Comparison of ENCODE assay signal across 11 cellular contexts in genomic region chr21:45477176-45478114, GRCh38.
DNase-seq lines count a peak whose midpoint lies in the region; ATAC-seq and TF ChIP-seq lines count a peak whose summit lies in the region.
"Had no signal": no experiment of that assay in that cellular context is flagged by ENCODE, and none has a peak within 500 bp of the region (broad histone marks: within the 10 kb centered on the region; RNA-seq: fewer than 3 reads in every experiment).

No MANE protein-coding gene starts in this region.

- H3F3A ChIP-seq in DOHH2 (ENCODE audit: control insufficient read depth, insufficient read depth) = no peaks in the 10 kb centered on the region

- no peaks in the 10 kb centered on the region for H3K79me2 ChIP-seq in DOHH2 (ENCODE audit: control insufficient read depth, low read length)
- no peaks in the 10 kb centered on the region for H3K79me2 ChIP-seq in osteoblast (ENCODE audit: insufficient read depth, low read length)
- H3K79me2 ChIP-seq: parathyroid adenoma had no signal

- H3K4me1 ChIP-seq in DOHH2 (ENCODE audit: control insufficient read depth, low read length) = peaks cover 3% of the 10 kb centered on the region; the same call in 1 of the 2 replicates
- peaks cover 13 to 22% (median 20%) of the 10 kb centered on the region in 4 donors for H3K4me1 ChIP-seq in esophagus muscularis mucosa
- peaks cover 3% of the 10 kb centered on the region for H3K4me1 ChIP-seq in osteoblast (ENCODE audit: insufficient read depth, low read length)
- H3K4me1 ChIP-seq: parathyroid adenoma had no signal

- no peak overlapping the region for H2AFZ ChIP-seq in osteoblast (ENCODE audit: low read length)
- H2AFZ ChIP-seq: parathyroid adenoma had no signal

- intact Hi-C loops in esophagus muscularis mucosa (cut with DNase I) = no loop called here

- H3K4me3 ChIP-seq in DOHH2 (ENCODE audit: low read length) = no peak overlapping the region
- H3K4me3 ChIP-seq in WERI-Rb-1 (ENCODE audit: low read depth, low read length) = peak overlapping the region; percentile 37
- peak overlapping the region; percentile 4 to 36 (median 9) for H3K4me3 ChIP-seq in esophagus muscularis mucosa
- H3K4me3 ChIP-seq in osteoblast (ENCODE audit: insufficient read depth, low read length) = no peak overlapping the region
- H3K4me3 ChIP-seq in MG63 = no peak overlapping the region
- H3K4me3 ChIP-seq: hepatocyte had no signal

- TF ChIP-seq CTCF in DOHH2 (IDR thresholded peaks at IDR 0.05; ENCODE audit: low read depth, low read length, poor library complexity, severe bottlenecking) (no peak), WERI-Rb-1 (IDR thresholded peaks at IDR 0.05; ENCODE audit: low read depth, low read length) (no peak), esophagus muscularis mucosa (IDR thresholded peaks at IDR 0.05) (no peak), osteoblast (IDR thresholded peaks at IDR 0.05; ENCODE audit: extremely low read depth, low read depth, low read length) (no peak)

- TF ChIP-seq POLR2A in esophagus muscularis mucosa (IDR thresholded peaks at IDR 0.05; ENCODE audit: low read depth) = no peak

- DNase-seq in WERI-Rb-1 = no peak
- no peak for DNase-seq in esophagus muscularis mucosa (ENCODE audit: extremely low spot score)
- no peak for DNase-seq in osteoblast (ENCODE audit: insufficient read length, low spot score, missing footprints)
- DNase-seq in MG63 = no peak
- no peak for DNase-seq in anterior cingulate cortex (lab: John Stamatoyannopoulos, UW)
- no peak for DNase-seq in NCI-H446 treated with DMSO at 0.1 percent for 48 hours (lab: John Stamatoyannopoulos, UW)
- DNase-seq: NCI-H524 treated with DMSO at 0.1 percent for 48 hours had no signal

- no peaks in the 10 kb centered on the region for H3K36me3 ChIP-seq in DOHH2 (ENCODE audit: control insufficient read depth, low read length)
- no peaks in the 10 kb centered on the region for H3K36me3 ChIP-seq in WERI-Rb-1
- H3K36me3 ChIP-seq in esophagus muscularis mucosa = peaks cover 0 to 74% (median 62%) of the 10 kb centered on the region in 4 donors
- no peaks in the 10 kb centered on the region for H3K36me3 ChIP-seq in osteoblast (ENCODE audit: insufficient read depth, low read length)
- H3K36me3 ChIP-seq in MG63 = no peaks in the 10 kb centered on the region

- H4K20me1 ChIP-seq in DOHH2 (ENCODE audit: control insufficient read depth, insufficient read depth, low read depth, low read length) = no peaks in the 10 kb centered on the region
- no peaks in the 10 kb centered on the region for H4K20me1 ChIP-seq in osteoblast (ENCODE audit: insufficient read depth, low read length)

- H3K27me3 ChIP-seq in DOHH2 (ENCODE audit: control insufficient read depth, low read length) = no peaks in the 10 kb centered on the region
- no peaks in the 10 kb centered on the region for H3K27me3 ChIP-seq in WERI-Rb-1 (ENCODE audit: insufficient read depth, low read depth, severe bottlenecking)
- H3K27me3 ChIP-seq in esophagus muscularis mucosa = no peaks in the 10 kb centered on the region
- no peaks in the 10 kb centered on the region for H3K27me3 ChIP-seq in osteoblast (ENCODE audit: insufficient read depth, low read length)
- no peaks in the 10 kb centered on the region for H3K27me3 ChIP-seq in MG63
- H3K27me3 ChIP-seq: hepatocyte had no signal

- H3K4me2 ChIP-seq in DOHH2 (ENCODE audit: low read length) (peak overlapping the region; percentile 46; the same call in 1 of the 2 replicates), osteoblast (ENCODE audit: insufficient read depth, low read length) (peak overlapping the region; percentile 87)

- ATAC-seq in HG03196 (IDR thresholded peaks at IDR 0.05; ENCODE audit: unreplicated experiment) = no peak

- no peaks in the 10 kb centered on the region for H3K9me2 ChIP-seq in DOHH2 (replicated peaks; ENCODE audit: control insufficient read depth, low read length)

- H3K27ac ChIP-seq in DOHH2 (ENCODE audit: low read depth, low read length) = no peak overlapping the region
- peak overlapping the region; percentile 68 for H3K27ac ChIP-seq in WERI-Rb-1
- peak overlapping the region; percentile 14 to 56 (median 32) for H3K27ac ChIP-seq in esophagus muscularis mucosa (replicated peaks in 1 of 4)
- H3K27ac ChIP-seq in osteoblast (ENCODE audit: low read depth, low read length) = no peak overlapping the region
- H3K27ac ChIP-seq: hepatocyte, parathyroid adenoma had no signal

- TF ChIP-seq EP300 in esophagus muscularis mucosa (IDR thresholded peaks at IDR 0.05) = no peak

- peaks cover 20% of the 10 kb centered on the region for H3K9me3 ChIP-seq in DOHH2 (ENCODE audit: control insufficient read depth, insufficient read depth, low read length)
- no peaks in the 10 kb centered on the region for H3K9me3 ChIP-seq in WERI-Rb-1 (ENCODE audit: severe bottlenecking)
- no peaks in the 10 kb centered on the region for H3K9me3 ChIP-seq in esophagus muscularis mucosa
- no peaks in the 10 kb centered on the region for H3K9me3 ChIP-seq in osteoblast (ENCODE audit: low read depth, low read length)
- H3K9me3 ChIP-seq in MG63 = no peaks in the 10 kb centered on the region

- 100% methylated on average over 1 of the region's 44 CpGs for WGBS in esophagus muscularis mucosa

Comparison
In these comparisons a context has a peak if more than half of its experiments do, and no peak if none do; other contexts are left out.
1. H3K27ac ChIP-seq: peak in WERI-Rb-1 (single experiment) and esophagus muscularis mucosa (4 of 4); none in DOHH2 (single experiment) and osteoblast (single experiment).
2. H3K4me3 ChIP-seq: peak in WERI-Rb-1 (single experiment) and esophagus muscularis mucosa (4 of 4); none in DOHH2 (single experiment), osteoblast (single experiment) and MG63 (single experiment).